In genomic region chr10:48490576-48491345, GRCh38 we compare ENCODE assay signal across 14 cellular contexts.
"Had no signal": no experiment of that assay in that cellular context is flagged by ENCODE, and none has a peak within 500 bp of the region (broad histone marks: within the 10 kb centered on the region; RNA-seq: fewer than 3 reads in every experiment).

No MANE protein-coding gene starts in this region.

- H3K4me2 ChIP-seq: neural progenitor cell had no signal

- H3K27ac ChIP-seq: cardiac muscle cell, lower lobe of right lung, neural progenitor cell, parathyroid adenoma, SJSA1, tibial artery had no signal

- H3K27me3 ChIP-seq: cardiac muscle cell, neural progenitor cell, SJSA1, tibial artery had no signal

- H3K36me3 ChIP-seq: cardiac muscle cell, lower lobe of right lung, neural progenitor cell, SJSA1, tibial artery had no signal

- H3K9me3 ChIP-seq: lower lobe of right lung, SJSA1, tibial artery had no signal

- H3K4me3 ChIP-seq: cardiac muscle cell, lower lobe of right lung, neural progenitor cell, SJSA1, tibial artery had no signal

- DNase-seq: activated CD4-positive, alpha-beta T cell treated with anti-CD3 and anti-CD28 coated beads for 48 hours; activated CD8-positive, alpha-beta T cell treated with anti-CD3 and anti-CD28 coated beads, Interleukin-2, amount 10 ng/mL, durations not matched to agents 7 days and 5 days; activated T-cell treated with anti-CD3 and anti-CD28 coated beads for 4 hours; effector memory CD4-positive, alpha-beta T cell; foreskin melanocyte; lower lobe of right lung; stimulated activated CD4-positive, alpha-beta T cell treated with anti-CD3 and anti-CD28 coated beads, Interleukin-1b, Interleukin-23, amount 100 ng/mL, for 48 hours had no signal

- ATAC-seq: activated CD8-positive, alpha-beta T cell treated with anti-CD3 and anti-CD28 coated beads, Interleukin-2, amount 10 ng/mL, durations not matched to agents 7 days and 5 days; activated naive CD4-positive, alpha-beta T cell treated with anti-CD3 and anti-CD28 coated beads, Interleukin-2, amount 50 U/mL, for 72 hours; lower lobe of right lung; WTC11 had no signal

- H3K4me1 ChIP-seq: lower lobe of right lung, neural progenitor cell, SJSA1, tibial artery had no signal

- H3K9ac ChIP-seq: neural progenitor cell, parathyroid adenoma had no signal

- H2AFZ ChIP-seq: neural progenitor cell, parathyroid adenoma had no signal
